In the genomic region with DNA sequence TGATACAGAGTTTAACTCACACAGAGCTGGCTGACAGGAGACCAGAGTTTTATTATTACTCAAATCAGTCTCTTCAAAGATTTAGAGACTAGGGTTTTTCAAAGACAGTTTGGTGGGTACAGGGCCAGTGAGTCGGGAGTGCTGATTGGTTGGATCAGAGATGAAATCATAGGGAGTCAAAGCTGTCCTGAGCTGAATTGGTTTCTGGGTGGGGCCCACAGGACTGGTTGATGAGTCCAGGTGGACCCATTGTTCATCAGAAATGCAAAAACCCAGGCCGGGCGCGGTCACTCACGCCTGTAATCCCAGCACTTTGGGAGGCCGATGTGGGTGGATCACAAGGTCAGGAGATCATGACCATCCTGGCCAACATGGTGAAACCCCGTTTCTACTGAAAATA, we compare ENCODE assay signal across 1 cellular context. TPM values are rescaled to one million over a fixed set of nuclear protein-coding genes. Genes with fewer than 3 reads are reported as not detected.
"Had no signal": no experiment of that assay in that cellular context is flagged by ENCODE, and none has a peak within 500 bp of the region (broad histone marks: within the 10 kb centered on the region; RNA-seq: fewer than 3 reads in every experiment).

No MANE protein-coding gene starts in this region.

RNA-seq across cellular contexts. Expression of a gene that starts 25.7 kb away (rescaled TPM):
- polyA plus RNA-seq: hepatocyte had no signal
